Comparison of ENCODE assay signal across 13 cellular contexts in genomic region chr9:135884328-135885035, GRCh38. TPM values are rescaled to one million over a fixed set of nuclear protein-coding genes. Genes with fewer than 3 reads are reported as not detected.
DNase-seq lines count a peak whose midpoint lies in the region; ATAC-seq and TF ChIP-seq lines count a peak whose summit lies in the region.
"Had no signal": no experiment of that assay in that cellular context is flagged by ENCODE, and none has a peak within 500 bp of the region (broad histone marks: within the 10 kb centered on the region; RNA-seq: fewer than 3 reads in every experiment).

No MANE protein-coding gene starts in this region.

- H3K9ac ChIP-seq in H9 (ENCODE audit: extremely low read depth, insufficient read length, low read length) = no peak overlapping the region

- no peak overlapping the region for H4K8ac ChIP-seq in H9 (replicated peaks; ENCODE audit: insufficient read length, low read depth, low read length)

- no peak overlapping the region for H4K91ac ChIP-seq in H9 (ENCODE audit: insufficient read length, low read depth, low read length)

- no peak overlapping the region for H3K4me3 ChIP-seq in CD8-positive, alpha-beta memory T cell (ENCODE audit: low read length)
- H3K4me3 ChIP-seq: spleen had no signal

- DNase-seq in H9 (no peak), hepatic stellate cell (ENCODE audit: low spot score) (peak; percentile 43), stromal cell of bone marrow (ENCODE audit: low read depth) (peak; percentile 21), DMS114 treated with DMSO at 0.1 percent for 48 hours (lab: John Stamatoyannopoulos, UW; ENCODE audit: unreplicated experiment) (no peak)
- no peak for DNase-seq in CD8-positive, alpha-beta memory T cell
- DNase-seq: activated naive CD8-positive, alpha-beta T cell treated with anti-CD3 and anti-CD28 coated beads for 36 hours; DMS79; effector memory CD8-positive, alpha-beta T cell; NCI-H1105 treated with DMSO at 0.1 percent for 48 hours; spleen had no signal

- H3K27me3 Mint-ChIP-seq in H9 (ENCODE audit: low read depth) = no peaks in the 10 kb centered on the region
- H3K27me3 Mint-ChIP-seq in CD8-positive, alpha-beta memory T cell = no peaks in the 10 kb centered on the region
- H3K27me3 Mint-ChIP-seq: activated naive CD8-positive, alpha-beta T cell treated with anti-CD3 and anti-CD28 coated beads for 36 hours; effector memory CD8-positive, alpha-beta T cell had no signal

- H3K23me2 ChIP-seq in H9 (ENCODE audit: insufficient read length, low read depth, low read length, poor library complexity, severe bottlenecking) = no peaks in the 10 kb centered on the region

- no peak overlapping the region for H2BK20ac ChIP-seq in H9 (ENCODE audit: low read depth, low read length, poor library complexity, severe bottlenecking)

- ATAC-seq in GM21576 (IDR thresholded peaks at IDR 0.05; ENCODE audit: unreplicated experiment) = no peak
- ATAC-seq: effector memory CD8-positive, alpha-beta T cell had no signal

- H2BK15ac ChIP-seq in H9 (ENCODE audit: low read depth, low read length) = no peak overlapping the region

- H4K20me1 ChIP-seq in H9 (ENCODE audit: control insufficient read depth, insufficient read depth, insufficient read length) = no peaks in the 10 kb centered on the region

- no peaks in the 10 kb centered on the region for H3K9me3 Mint-ChIP-seq in H9
- no peaks in the 10 kb centered on the region for H3K9me3 Mint-ChIP-seq in CD8-positive, alpha-beta memory T cell
- H3K9me3 Mint-ChIP-seq: activated naive CD8-positive, alpha-beta T cell treated with anti-CD3 and anti-CD28 coated beads for 36 hours; effector memory CD8-positive, alpha-beta T cell had no signal

- H3K79me2 ChIP-seq in H9 (ENCODE audit: insufficient read depth, low read length) = peaks cover 70% of the 10 kb centered on the region; the same call in 1 of the 2 replicates

- no peak overlapping the region for H3K23ac ChIP-seq in H9 (ENCODE audit: insufficient read length, low read depth, low read length)

- peaks cover 0 to 10% (median 8%) of the 10 kb centered on the region in 3 experiments; a peak in 2 of 7 replicates for H3K36me3 Mint-ChIP-seq in H9 (ENCODE audit: insufficient read depth in 1 of 3, low read depth in 3 of 3)
- H3K36me3 Mint-ChIP-seq in CD8-positive, alpha-beta memory T cell = peaks cover 0 to 23% (median under 1%) of the 10 kb centered on the region in 3 donors
- H3K36me3 Mint-ChIP-seq: activated naive CD8-positive, alpha-beta T cell treated with anti-CD3 and anti-CD28 coated beads for 36 hours had no signal

- H2AK5ac ChIP-seq in H9 (ENCODE audit: insufficient read length, low read length) = no peak overlapping the region

- no peak overlapping the region for H2BK12ac ChIP-seq in H9 (ENCODE audit: insufficient read length, low read depth, low read length)

- CTCF ChIA-PET in CD8-positive, alpha-beta memory T cell (lab: Charles Lee) = no interaction called here

- H3K36me3 ChIP-seq in CD8-positive, alpha-beta memory T cell (ENCODE audit: insufficient read depth, low read length) = no peaks in the 10 kb centered on the region

- H3K56ac ChIP-seq in H9 (ENCODE audit: insufficient read length, low read depth, low read length) = no peak overlapping the region

- H4K5ac ChIP-seq in H9 (ENCODE audit: insufficient read length, low read depth, low read length) = no peak overlapping the region

- TF ChIP-seq CTCF in H9 (conservative IDR thresholded peaks at IDR 0.05) = no peak

- H3K4ac ChIP-seq in H9 (ENCODE audit: low read depth, low read length) = no peak overlapping the region

- no peak overlapping the region for H2BK120ac ChIP-seq in H9 (ENCODE audit: low read depth, low read length, poor library complexity, severe bottlenecking)

- no peaks in the 10 kb centered on the region for H3K27me3 ChIP-seq in H9 (ENCODE audit: insufficient read depth, low read length)
- H3K27me3 ChIP-seq in CD8-positive, alpha-beta memory T cell (ENCODE audit: insufficient read depth, low read length, poor library complexity, severe bottlenecking) = no peaks in the 10 kb centered on the region
- H3K27me3 ChIP-seq: spleen had no signal

- peaks cover 7% of the 10 kb centered on the region; the same call in 1 of the 2 replicates for H3K4me1 ChIP-seq in H9 (ENCODE audit: insufficient read depth, low read length)
- H3K4me1 ChIP-seq in CD8-positive, alpha-beta memory T cell (ENCODE audit: insufficient read depth, low read length) = peaks cover 43% of the 10 kb centered on the region

- H3K27ac Mint-ChIP-seq in H9 = peak overlapping the region; percentile 24 to 75 (median 42); a peak in 4 of 7 replicates
- peak overlapping the region in 3 of 8 donors; percentile 4 to 20 (median 5) for H3K27ac Mint-ChIP-seq in CD8-positive, alpha-beta memory T cell
- H3K27ac Mint-ChIP-seq: activated naive CD8-positive, alpha-beta T cell treated with anti-CD3 and anti-CD28 coated beads for 36 hours had no signal

- H3K4me3 Mint-ChIP-seq in H9 = no peak overlapping the region
- no peak overlapping the region for H3K4me3 Mint-ChIP-seq in CD8-positive, alpha-beta memory T cell
- H3K4me3 Mint-ChIP-seq: activated naive CD8-positive, alpha-beta T cell treated with anti-CD3 and anti-CD28 coated beads for 36 hours had no signal

- peaks cover 56 to 65% of the 10 kb centered on the region in 2 experiments for H3K4me1 Mint-ChIP-seq in H9
- peaks cover 57 to 68% (median 60%) of the 10 kb centered on the region in 3 donors for H3K4me1 Mint-ChIP-seq in CD8-positive, alpha-beta memory T cell

- H3K9me3 ChIP-seq in H9 (ENCODE audit: control insufficient read depth, low read depth, low read length) = no peaks in the 10 kb centered on the region
- H3K9me3 ChIP-seq in CD8-positive, alpha-beta memory T cell (ENCODE audit: low read length) = no peaks in the 10 kb centered on the region
- H3K9me3 ChIP-seq: spleen had no signal

- no peak overlapping the region for H3K27ac ChIP-seq in H9 (ENCODE audit: insufficient read length, low read depth, low read length)
- H3K27ac ChIP-seq in angular gyrus (ENCODE audit: low read depth, low read length) = peak overlapping the region; percentile 13
- no peak overlapping the region for H3K27ac ChIP-seq in CD8-positive, alpha-beta memory T cell (ENCODE audit: low read depth, low read length)
- H3K27ac ChIP-seq: HL-60, spleen had no signal

- peaks cover 7% of the 10 kb centered on the region for H3K79me1 ChIP-seq in H9 (ENCODE audit: insufficient read depth, low read depth, low read length, poor library complexity, severe bottlenecking)

- no peak overlapping the region for H2BK5ac ChIP-seq in H9 (ENCODE audit: insufficient read length, low read length)

- whole genome bisulfite sequencing in H9 (ENCODE audit: extremely low coverage, insufficient read length, low lambda C conversion rate) = no CpG with 5 or more reads among the region's 16 CpGs

- POLR2A ChIA-PET in CD8-positive, alpha-beta memory T cell (lab: Charles Lee) = interaction anchor here (0.6 kb wide), 1 partner anchor 55 kb away, joined by 3 read pairs; no protein-coding TSS in a partner anchor

- H3K18ac ChIP-seq in H9 (ENCODE audit: insufficient read length, low read depth, low read length) = no peak overlapping the region

- no peak overlapping the region for H3K14ac ChIP-seq in H9 (ENCODE audit: insufficient read depth, low read length)

- no peak overlapping the region for H2AFZ ChIP-seq in H9 (ENCODE audit: low read length)

- H3T11ph ChIP-seq in H9 (ENCODE audit: low read length) = no peak overlapping the region

- no peak overlapping the region for H3K4me2 ChIP-seq in H9 (ENCODE audit: insufficient read depth, insufficient read length, low read length)

RNA-seq across cellular contexts. Expression of gene CAMSAP1, which starts 22.9 kb away (rescaled TPM):
- total RNA-seq in H9 (2021) = 43.6 and 52.7 TPM in 2 replicates
- 10 to 100 TPM; 30.4 to 33.7 TPM for total RNA-seq in CD8-positive, alpha-beta memory T cell
- polyA plus RNA-seq in CD8-positive, alpha-beta memory T cell = 2.2 TPM

Comparison
In these comparisons a context has a peak if more than half of its experiments do, and no peak if none do; other contexts are left out.
1. DNase-seq: peak in hepatic stellate cell (single experiment) and stromal cell of bone marrow (single experiment); none in H9 (single experiment), CD8-positive, alpha-beta memory T cell (0 of 5) and DMS114 treated with DMSO at 0.1 percent for 48 hours (single experiment).